ENCODE assay signal across 18 cellular contexts in the genomic region with DNA sequence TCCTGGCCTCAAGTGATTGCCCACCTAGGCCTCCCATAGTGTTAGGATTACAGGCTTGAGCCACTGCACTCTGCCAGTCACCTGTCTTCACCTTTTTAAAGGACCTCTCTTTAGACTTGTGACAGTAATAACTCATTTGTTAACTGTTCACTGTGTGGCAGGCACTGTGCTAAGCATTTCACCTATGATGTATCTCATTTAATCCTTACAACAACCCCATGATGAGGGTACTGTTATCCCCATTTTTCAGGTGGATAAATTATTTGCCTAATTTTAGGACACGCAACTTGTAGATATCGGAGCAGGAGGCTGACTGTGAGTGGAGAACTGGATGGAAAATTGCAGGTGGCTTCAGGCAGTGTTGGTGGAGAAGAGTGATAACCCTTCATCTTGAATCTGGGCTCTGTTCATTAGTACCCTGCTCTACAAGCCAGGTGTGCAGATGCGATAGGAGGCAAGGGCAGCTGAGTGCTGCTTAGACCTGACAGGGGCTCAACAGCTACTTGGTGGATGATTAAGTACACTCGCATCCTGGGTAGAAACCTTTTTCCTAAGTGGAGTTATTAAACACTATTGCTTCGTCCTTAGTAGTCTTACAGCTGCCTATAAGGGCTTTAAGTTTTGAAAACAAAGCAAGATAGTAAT. TPM values are rescaled to one million over a fixed set of nuclear protein-coding genes. Genes with fewer than 3 reads are reported as not detected.
DNase-seq lines count a peak whose midpoint lies in the region; ATAC-seq, FAIRE-seq and TF ChIP-seq lines count a peak whose summit lies in the region.
"Had no signal": no experiment of that assay in that cellular context is flagged by ENCODE, and none has a peak within 500 bp of the region (broad histone marks: within the 10 kb centered on the region; RNA-seq: fewer than 3 reads in every experiment).

No MANE protein-coding gene starts in this region.

- TF ChIP-seq EP300 in HepG2 (IDR thresholded peaks at IDR 0.05; ENCODE audit: low read depth in 2 of 2, low read length in 2 of 2) (no peak), HepG2 (CRISPR knock-in tag; IDR thresholded peaks at IDR 0.05; ENCODE audit: borderline replicate concordance) (no peak)

- no peaks in the 10 kb centered on the region for H3K36me3 ChIP-seq in HepG2 (replicated peaks in 1 of 2; ENCODE audit: control insufficient read depth in 1 of 2, insufficient read depth in 2 of 2, low read length in 2 of 2)
- no peaks in the 10 kb centered on the region for H3K36me3 ChIP-seq in right lobe of liver
- H3K36me3 ChIP-seq in OCI-LY1 (ENCODE audit: insufficient read depth, low read length): no peaks in the 10 kb centered on the region

- no peaks in the 10 kb centered on the region for H3K79me2 ChIP-seq in HepG2 (ENCODE audit: insufficient read depth, low read length)
- no peaks in the 10 kb centered on the region for H3K79me2 ChIP-seq in OCI-LY1 (ENCODE audit: insufficient read depth, low read length)

- peaks cover 16 to 86% (median 59%) of the 10 kb centered on the region in 3 donors for H3K4me1 Mint-ChIP-seq in naive B cell

- BruUV-seq in HepG2 (replicated peaks; lab: Mats Ljungman, UMichigan): no TSS peak

- H3K9me3 ChIP-seq in HepG2 (ENCODE audit: low read length) (no peaks in the 10 kb centered on the region), right lobe of liver (no peaks in the 10 kb centered on the region), OCI-LY1 (ENCODE audit: low read length) (no peaks in the 10 kb centered on the region)

- DNase-seq in HepG2 (ENCODE audit: low spot score) (no peak), right lobe of liver (no peak), naive B cell (no peak), NCI-H1436 (lab: John Stamatoyannopoulos, UW) (no peak)
- DNase-seq: AML-193, H9, KG1, NCI-H1092 treated with DMSO at 0.1 percent for 48 hours, NCI-H2227 treated with DMSO at 0.1 percent for 48 hours, NCI-H510A, NCI-H748 treated with DMSO at 0.1 percent for 48 hours had no signal

- TF ChIP-seq RAD21 in HepG2 (CRISPR knock-in tag; IDR thresholded peaks at IDR 0.05): no peak

- 97% methylated on average over 5 of the region's 5 CpGs for WGBS in HepG2 (ENCODE audit: low lambda C conversion rate)
- WGBS in right lobe of liver (ENCODE audit: insufficient coverage, low coverage, low lambda C conversion rate, missing lambda C conversion rate): 90% methylated on average over 5 of the region's 5 CpGs

- H4K20me1 ChIP-seq in HepG2 (ENCODE audit: insufficient read depth, low read length) (no peaks in the 10 kb centered on the region), OCI-LY1 (ENCODE audit: insufficient read depth, low read length) (no peaks in the 10 kb centered on the region)

- CTCF ChIA-PET in HepG2 (lab: Yijun Ruan, JAX; ENCODE audit: low intra/inter-chr PET ratio, low total read pairs): no interaction called here

- H3K27ac Mint-ChIP-seq in naive B cell: peak overlapping the region; percentile 12 to 90 (median 66)
- H3K27ac Mint-ChIP-seq: H9 had no signal

- peak overlapping the region in 4 of 8 donors; percentile 32 to 93 (median 70) for H3K4me3 Mint-ChIP-seq in naive B cell
- H3K4me3 Mint-ChIP-seq: H9 had no signal

- TF ChIP-seq POLR2A in HepG2 (IDR thresholded peaks at IDR 0.05; ENCODE audit: insufficient read depth in 1 of 2, low read depth in 2 of 2, low read length in 2 of 2) (no peak), right lobe of liver (IDR thresholded peaks at IDR 0.05) (no peak)

- no peaks in the 10 kb centered on the region for H3F3A ChIP-seq in OCI-LY1 (ENCODE audit: insufficient read depth, low read length)

- H3K4me3 ChIP-seq in HepG2 (replicated peaks in 1 of 3; ENCODE audit: insufficient read depth in 1 of 3, low read depth in 2 of 3, low read length in 3 of 3) (no peak overlapping the region), right lobe of liver (no peak overlapping the region), OCI-LY1 (ENCODE audit: low read depth, low read length, poor library complexity, severe bottlenecking) (no peak overlapping the region)

- TF ChIP-seq CTCF in HepG2 (CRISPR knock-in tag; IDR thresholded peaks at IDR 0.05) (no peak), right lobe of liver (IDR thresholded peaks at IDR 0.05) (no peak), OCI-LY1 (IDR thresholded peaks at IDR 0.05; ENCODE audit: low read length) (no peak)

- H3K9me3 Mint-ChIP-seq in naive B cell: no peaks in the 10 kb centered on the region
- H3K9me3 Mint-ChIP-seq: H9 had no signal

- ATAC-seq in HepG2: no peak
- ATAC-seq in right lobe of liver: no peak
- no peak for ATAC-seq in naive B cell (ENCODE audit: low read depth in 2 of 2)
- no peak for ATAC-seq in HG02678 (IDR thresholded peaks at IDR 0.05; ENCODE audit: unreplicated experiment)
- ATAC-seq in GM18907 (IDR thresholded peaks at IDR 0.05; ENCODE audit: unreplicated experiment): no peak
- ATAC-seq: SK-N-SH treated with all-trans-retinoic acid at 6 μM for 48 hours had no signal

- no peak overlapping the region for H2AFZ ChIP-seq in HepG2 (ENCODE audit: low read length)
- H2AFZ ChIP-seq in OCI-LY1 (ENCODE audit: low read length): no peak overlapping the region

- POLR2A ChIA-PET in HepG2 (lab: Yijun Ruan, JAX): no interaction called here

- H3K4me2 ChIP-seq in HepG2 (ENCODE audit: low read depth, low read length): no peak overlapping the region
- H3K4me2 ChIP-seq in OCI-LY1 (ENCODE audit: low read length): no peak overlapping the region

- in situ Hi-C loops in HepG2 (cut with HindIII; ENCODE audit: extremely low pct_ligation_motif_present, low pct_unique_long_range_greater_than_20kb): no loop called here

- peaks cover 0 to 5% of the 10 kb centered on the region in 2 donors for H3K36me3 Mint-ChIP-seq in naive B cell

- intact Hi-C loops in HepG2 (cut with micrococcal nuclease; ENCODE audit: unreplicated experiment): no loop called here
- intact Hi-C loops in right lobe of liver (cut with DNase I): no loop called here

- peaks cover 10% of the 10 kb centered on the region for H3K4me1 ChIP-seq in HepG2 (ENCODE audit: insufficient read depth, low read length)
- peaks cover 0 to 6% (median 3%) of the 10 kb centered on the region in 4 donors for H3K4me1 ChIP-seq in right lobe of liver
- peaks cover 50% of the 10 kb centered on the region for H3K4me1 ChIP-seq in OCI-LY1 (ENCODE audit: insufficient read depth, low read length, severe bottlenecking)

- no peak for FAIRE-seq in HepG2 (lab: Jason Lieb, UNC)
- FAIRE-seq: D721Med had no signal

- H3K27me3 ChIP-seq in HepG2 (ENCODE audit: control insufficient read depth in 1 of 2, insufficient read depth in 2 of 2, low read length in 2 of 2): no peaks in the 10 kb centered on the region; a peak in 1 of 5 replicates
- no peaks in the 10 kb centered on the region for H3K27me3 ChIP-seq in right lobe of liver
- H3K27me3 ChIP-seq in OCI-LY1 (ENCODE audit: insufficient read depth, low read length): no peaks in the 10 kb centered on the region

- H3K9me2 ChIP-seq in OCI-LY1 (ENCODE audit: low read depth, low read length): no peaks in the 10 kb centered on the region

- H3K27ac ChIP-seq in HepG2 (ENCODE audit: extremely low read length, insufficient read depth, low read length) (no peak overlapping the region), right lobe of liver (no peak overlapping the region), OCI-LY1 (ENCODE audit: low read depth, low read length, poor library complexity, severe bottlenecking) (peak overlapping the region; percentile 78)
- H3K27ac ChIP-seq: C4-2B, HL-60 had no signal

- no peaks in the 10 kb centered on the region for H3K27me3 Mint-ChIP-seq in naive B cell

- H3K9ac ChIP-seq in HepG2 (ENCODE audit: insufficient read depth, low read depth, low read length) (no peak overlapping the region), OCI-LY1 (ENCODE audit: low read length) (no peak overlapping the region)

RNA-seq across cellular contexts. Expression of a gene that starts 2.7 kb away (rescaled TPM):
- total RNA-seq in HepG2 (2016; rRNA removed; fragmentation: Illumina TruSeq; extraction: Trizol) (8.9 and 16.0 TPM in 2 replicates), right lobe of liver (10 to 100 TPM in 4 of 6 experiments, 1 to 10 TPM in 2; 9.6 to 17.0 (median 10.8) TPM)
- total RNA-seq in HepG2 (2016; cell fraction: cytosol; rRNA removed; fragmentation: Illumina TruSeq; extraction: Trizol; ENCODE audit: low read depth): 9.2 and 12.3 TPM in 2 replicates
- 6.9 and 17.5 TPM in 2 replicates for total RNA-seq in HepG2 (2016; cell fraction: insoluble cytoplasmic fraction; rRNA removed; fragmentation: Illumina TruSeq; extraction: Trizol)
- 15.4 and 17.4 TPM in 2 replicates for total RNA-seq in HepG2 (2016; cell fraction: membrane; rRNA removed; fragmentation: Illumina TruSeq; extraction: Trizol)
- total RNA-seq in HepG2 (2016; cell fraction: nucleus; rRNA removed; fragmentation: Illumina TruSeq; extraction: Trizol): 22.8 and 24.9 TPM in 2 replicates
- polyA plus RNA-seq in HepG2 (2011; rRNA removed) (13.3 and 13.6 TPM in 2 replicates), naive B cell (ENCODE audit: low read depth in 6 of 6) (100 to 1,000 TPM in 1 of 6 donors, 10 to 100 TPM in 5; 52.8 to 109 (median 84.3) TPM)
- 6.7 and 7.7 TPM in 2 replicates for polyA plus RNA-seq in HepG2 (2011; cell fraction: cytosol; rRNA removed)
- 23.4 and 26.4 TPM in 2 replicates for polyA plus RNA-seq in HepG2 (2011; cell fraction: nucleus; rRNA removed)
- 9.0 and 11.5 TPM in 2 replicates for polyA plus RNA-seq in HepG2 (2012)
- polyA plus RNA-seq in HepG2 (2016; cell fraction: cytosol; fragmentation: Illumina TruSeq; extraction: Trizol; ENCODE audit: low read depth): 9.0 and 13.4 TPM in 2 replicates
- polyA plus RNA-seq in HepG2 (2016; cell fraction: insoluble cytoplasmic fraction; fragmentation: Illumina TruSeq; extraction: Trizol; ENCODE audit: low read depth): 7.3 and 7.9 TPM in 2 replicates
- polyA plus RNA-seq in HepG2 (2016; cell fraction: membrane; fragmentation: Illumina TruSeq; extraction: Trizol; ENCODE audit: low read depth): 14.0 and 14.1 TPM in 2 replicates
- polyA plus RNA-seq in HepG2 (2016; cell fraction: nucleus; fragmentation: Illumina TruSeq; extraction: Trizol; ENCODE audit: insufficient read depth, low read depth): 38.7 and 42.7 TPM in 2 replicates
- 15.1 and 25.2 TPM in 2 replicates for polyA minus RNA-seq in HepG2 (2011; rRNA and poly(A)+ RNA removed; ENCODE audit: low replicate concordance)
- polyA minus RNA-seq in HepG2 (2011; cell fraction: cytosol; rRNA and poly(A)+ RNA removed): 3.6 and 5.3 TPM in 2 replicates
- 13.9 and 19.4 TPM in 2 replicates for polyA minus RNA-seq in HepG2 (2011; cell fraction: nucleus; rRNA and poly(A)+ RNA removed)

RNA-seq across cellular contexts. Expression of a gene that starts 33.5 kb away (rescaled TPM):
- total RNA-seq in HepG2 (2016; rRNA removed; fragmentation: Illumina TruSeq; extraction: Trizol) (4.8 and 8.5 TPM in 2 replicates), right lobe of liver (10 to 100 TPM in 5 of 6 experiments, 1 to 10 TPM in 1; 6.3 to 15.0 (median 11.5) TPM)
- total RNA-seq in HepG2 (2016; cell fraction: cytosol; rRNA removed; fragmentation: Illumina TruSeq; extraction: Trizol; ENCODE audit: low read depth): 1.6 and 1.9 TPM in 2 replicates
- 4.2 and 8.0 TPM in 2 replicates for total RNA-seq in HepG2 (2016; cell fraction: insoluble cytoplasmic fraction; rRNA removed; fragmentation: Illumina TruSeq; extraction: Trizol)
- total RNA-seq in HepG2 (2016; cell fraction: membrane; rRNA removed; fragmentation: Illumina TruSeq; extraction: Trizol): 6.4 and 7.5 TPM in 2 replicates
- total RNA-seq in HepG2 (2016; cell fraction: nucleus; rRNA removed; fragmentation: Illumina TruSeq; extraction: Trizol): 12.1 and 12.8 TPM in 2 replicates
- polyA plus RNA-seq in HepG2 (2011; rRNA removed) (10.6 and 12.3 TPM in 2 replicates), naive B cell (ENCODE audit: low read depth in 6 of 6) (10 to 100 TPM in 5 of 6 donors, 1 to 10 TPM in 1; 7.1 to 21.3 (median 15.9) TPM)
- 5.4 and 8.1 TPM in 2 replicates for polyA plus RNA-seq in HepG2 (2011; cell fraction: cytosol; rRNA removed)
- 6.7 and 6.8 TPM in 2 replicates for polyA plus RNA-seq in HepG2 (2011; cell fraction: nucleus; rRNA removed)
- 10.9 and 11.6 TPM in 2 replicates for polyA plus RNA-seq in HepG2 (2012)
- 0.76 and 0.94 TPM in 2 replicates for polyA plus RNA-seq in HepG2 (2016; cell fraction: cytosol; fragmentation: Illumina TruSeq; extraction: Trizol; ENCODE audit: low read depth)
- 18.5 and 19.8 TPM in 2 replicates for polyA plus RNA-seq in HepG2 (2016; cell fraction: insoluble cytoplasmic fraction; fragmentation: Illumina TruSeq; extraction: Trizol; ENCODE audit: low read depth)
- 5.2 and 6.2 TPM in 2 replicates for polyA plus RNA-seq in HepG2 (2016; cell fraction: membrane; fragmentation: Illumina TruSeq; extraction: Trizol; ENCODE audit: low read depth)
- polyA plus RNA-seq in HepG2 (2016; cell fraction: nucleus; fragmentation: Illumina TruSeq; extraction: Trizol; ENCODE audit: insufficient read depth, low read depth): 20.2 and 21.2 TPM in 2 replicates
- 44.4 and 46.8 TPM in 2 replicates for polyA minus RNA-seq in HepG2 (2011; rRNA and poly(A)+ RNA removed; ENCODE audit: low replicate concordance)
- 10.9 and 11.6 TPM in 2 replicates for polyA minus RNA-seq in HepG2 (2011; cell fraction: cytosol; rRNA and poly(A)+ RNA removed)
- polyA minus RNA-seq in HepG2 (2011; cell fraction: nucleus; rRNA and poly(A)+ RNA removed): 23.0 and 23.1 TPM in 2 replicates
